In the genomic region with DNA sequence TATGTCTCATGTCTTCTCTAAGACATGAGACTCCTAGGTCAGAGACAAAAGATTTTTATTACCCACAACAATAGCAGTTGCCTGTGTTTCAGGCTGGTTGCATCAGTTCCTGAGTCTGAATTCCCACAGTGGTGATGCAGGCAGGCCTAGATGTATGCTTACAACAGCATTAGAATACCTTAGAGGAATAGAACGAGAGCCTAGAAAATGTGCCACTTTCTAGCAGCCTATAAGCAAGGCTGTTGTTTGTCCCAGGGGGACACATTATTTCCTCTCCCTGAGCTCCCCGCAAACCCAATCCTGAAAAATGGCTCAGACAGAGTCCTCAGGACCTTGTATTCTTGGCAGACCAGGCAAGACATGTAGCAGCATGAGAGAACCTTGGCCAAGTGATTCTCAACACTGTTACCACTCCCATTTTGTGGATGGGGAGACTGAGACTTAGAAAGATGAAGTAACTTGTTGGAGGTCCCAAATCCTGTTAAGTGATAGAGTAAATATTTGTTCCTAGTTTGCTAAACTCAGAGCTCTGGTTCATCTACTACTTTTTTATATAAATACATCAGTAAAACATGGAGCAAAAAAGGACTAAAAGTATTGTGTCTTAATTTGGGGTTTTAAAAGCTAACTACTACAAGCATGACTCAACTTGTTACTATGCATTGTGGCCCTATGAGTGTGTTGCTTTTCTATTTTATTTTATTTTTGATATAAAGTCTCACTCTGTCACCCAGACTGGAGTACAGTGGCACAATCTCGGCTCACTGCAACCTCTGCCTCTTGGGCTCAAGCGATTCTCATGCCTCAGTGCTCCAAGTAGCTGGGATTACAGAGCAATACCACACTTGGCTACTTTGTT, we compare ENCODE assay signal across 9 cellular contexts. TPM values are rescaled to one million over a fixed set of nuclear protein-coding genes. Genes with fewer than 3 reads are reported as not detected.
DNase-seq lines count a peak whose midpoint lies in the region; ATAC-seq and TF ChIP-seq lines count a peak whose summit lies in the region.
"Had no signal": no experiment of that assay in that cellular context is flagged by ENCODE, and none has a peak within 500 bp of the region (broad histone marks: within the 10 kb centered on the region; RNA-seq: fewer than 3 reads in every experiment).

No MANE protein-coding gene starts in this region.

- no peak overlapping the region for H3K4me3 Mint-ChIP-seq in osteocyte (ENCODE audit: unreplicated experiment)
- H3K4me3 Mint-ChIP-seq: nephron had no signal

- ATAC-seq in GM21786 (IDR thresholded peaks at IDR 0.05; ENCODE audit: unreplicated experiment): no peak
- ATAC-seq: GM12878 had no signal

- peaks cover 26% of the 10 kb centered on the region for H3K36me3 Mint-ChIP-seq in osteocyte (ENCODE audit: unreplicated experiment)

- in situ Hi-C loops in astrocyte of the spinal cord (cut with HindIII; ENCODE audit: low sequenced_read_pairs): no loop called here

- no peaks in the 10 kb centered on the region for H3K9me3 Mint-ChIP-seq in osteocyte (ENCODE audit: unreplicated experiment)

- H3K27ac Mint-ChIP-seq in osteocyte (ENCODE audit: unreplicated experiment): peak overlapping the region; percentile 38
- H3K27ac Mint-ChIP-seq: nephron had no signal

- DNase-seq in GM04503 (ENCODE audit: low read depth): peak; percentile 78
- peak; percentile 9 for DNase-seq in NCI-H226
- peak; percentile 46 for DNase-seq in astrocyte of the spinal cord (ENCODE audit: low read depth, low spot score)
- no peak for DNase-seq in osteocyte (ENCODE audit: extremely low spot score, unreplicated experiment)
- DNase-seq in posterior vena cava (ENCODE audit: low spot score): no peak
- DNase-seq in GM19240 (ENCODE audit: insufficient read length, low spot score): no peak

- TF ChIP-seq CTCF in astrocyte of the spinal cord (IDR thresholded peaks at IDR 0.05; ENCODE audit: low read depth, low read length): no peak
- no peak for TF ChIP-seq CTCF in osteocyte (IDR thresholded peaks at IDR 0.05)

- H3K4me3 ChIP-seq in astrocyte of the spinal cord (ENCODE audit: low read depth, low read length): no peak overlapping the region
- H3K4me3 ChIP-seq: GM12878 had no signal

- H3K4me1 Mint-ChIP-seq in osteocyte (ENCODE audit: unreplicated experiment): no peaks in the 10 kb centered on the region
- H3K4me1 Mint-ChIP-seq: nephron had no signal

- no peaks in the 10 kb centered on the region for H3K27me3 Mint-ChIP-seq in osteocyte (ENCODE audit: unreplicated experiment)

- intact Hi-C loops in posterior vena cava (cut with DNase I): no loop called here

RNA-seq across cellular contexts. Expression of a gene that starts 14.2 kb away (rescaled TPM):
- 26.3 and 29.1 TPM in 2 replicates for total RNA-seq in osteocyte
- total RNA-seq in posterior vena cava: 10 to 100 TPM; 32.3 to 35.5 TPM

RNA-seq across cellular contexts. Expression of a gene that starts 14.5 kb away (rescaled TPM):
- 28.5 and 32.6 TPM in 2 replicates for total RNA-seq in osteocyte
- total RNA-seq in posterior vena cava: 10 to 100 TPM; 19.0 to 25.0 TPM

Comparison
In these comparisons a context has a peak if more than half of its experiments do, and no peak if none do; other contexts are left out.
1. DNase-seq: peak in GM04503 (single experiment), NCI-H226 (single experiment) and astrocyte of the spinal cord (single experiment); none in osteocyte (single experiment), posterior vena cava (single experiment) and GM19240 (single experiment).